ENCODE assay signal across 1 cellular context in genomic region chr12:54262403-54262925, GRCh38.
TF ChIP-seq lines count a peak whose summit lies in the region.

No MANE protein-coding gene starts in this region.

TF ChIP-seq in HEK293, 187 proteins besides CTCF, POLR2A, EP300 and RAD21 (continued from another document and continues in another):
- no peak for TF ChIP-seq ZNF26 (tag by site-specific recombination; IDR thresholded peaks at IDR 0.05)
- TF ChIP-seq ZNF324 (tag by site-specific recombination; IDR thresholded peaks at IDR 0.05): no peak
- no peak for TF ChIP-seq ZNF785 (tag by site-specific recombination; IDR thresholded peaks at IDR 0.05)
- TF ChIP-seq, protein P1, sequence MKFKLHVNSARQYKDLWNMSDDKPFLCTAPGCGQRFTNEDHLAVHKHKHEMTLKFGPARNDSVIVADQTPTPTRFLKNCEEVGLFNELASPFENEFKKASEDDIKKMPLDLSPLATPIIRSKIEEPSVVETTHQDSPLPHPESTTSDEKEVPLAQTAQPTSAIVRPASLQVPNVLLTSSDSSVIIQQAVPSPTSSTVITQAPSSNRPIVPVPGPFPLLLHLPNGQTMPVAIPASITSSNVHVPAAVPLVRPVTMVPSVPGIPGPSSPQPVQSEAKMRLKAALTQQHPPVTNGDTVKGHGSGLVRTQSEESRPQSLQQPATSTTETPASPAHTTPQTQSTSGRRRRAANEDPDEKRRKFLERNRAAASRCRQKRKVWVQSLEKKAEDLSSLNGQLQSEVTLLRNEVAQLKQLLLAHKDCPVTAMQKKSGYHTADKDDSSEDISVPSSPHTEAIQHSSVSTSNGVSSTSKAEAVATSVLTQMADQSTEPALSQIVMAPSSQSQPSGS (tag by site-specific recombination; IDR thresholded peaks at IDR 0.05; ENCODE audit: low read depth): peak; percentile 96
- no peak for TF ChIP-seq SCRT1 (tag by site-specific recombination; IDR thresholded peaks at IDR 0.05; ENCODE audit: borderline replicate concordance)
- 0 out of 2 replicates have a peak, but pooled peaks have one; percentile 30 for TF ChIP-seq KLF10 (tag by site-specific recombination; IDR thresholded peaks at IDR 0.05)
- TF ChIP-seq, protein P2, sequence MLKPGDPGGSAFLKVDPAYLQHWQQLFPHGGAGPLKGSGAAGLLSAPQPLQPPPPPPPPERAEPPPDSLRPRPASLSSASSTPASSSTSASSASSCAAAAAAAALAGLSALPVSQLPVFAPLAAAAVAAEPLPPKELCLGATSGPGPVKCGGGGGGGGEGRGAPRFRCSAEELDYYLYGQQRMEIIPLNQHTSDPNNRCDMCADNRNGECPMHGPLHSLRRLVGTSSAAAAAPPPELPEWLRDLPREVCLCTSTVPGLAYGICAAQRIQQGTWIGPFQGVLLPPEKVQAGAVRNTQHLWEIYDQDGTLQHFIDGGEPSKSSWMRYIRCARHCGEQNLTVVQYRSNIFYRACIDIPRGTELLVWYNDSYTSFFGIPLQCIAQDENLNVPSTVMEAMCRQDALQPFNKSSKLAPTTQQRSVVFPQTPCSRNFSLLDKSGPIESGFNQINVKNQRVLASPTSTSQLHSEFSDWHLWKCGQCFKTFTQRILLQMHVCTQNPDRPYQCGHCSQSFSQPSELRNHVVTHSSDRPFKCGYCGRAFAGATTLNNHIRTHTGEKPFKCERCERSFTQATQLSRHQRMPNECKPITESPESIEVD (tag by site-specific recombination; IDR thresholded peaks at IDR 0.05): peak; percentile 82
- TF ChIP-seq ZNF449 (tag by site-specific recombination; IDR thresholded peaks at IDR 0.05): no peak
- no peak for TF ChIP-seq YY1 (tag by site-specific recombination; IDR thresholded peaks at IDR 0.05)
- no peak; the same call in 1 of the 2 replicates for TF ChIP-seq ZNF561 (tag by site-specific recombination; IDR thresholded peaks at IDR 0.05; ENCODE audit: borderline replicate concordance)
- no peak for TF ChIP-seq ZNF555 (tag by site-specific recombination; conservative IDR thresholded peaks at IDR 0.05)
- no peak for TF ChIP-seq ZNF37A (tag by site-specific recombination; IDR thresholded peaks at IDR 0.05)
- no peak for TF ChIP-seq ZNF174 (tag by site-specific recombination; IDR thresholded peaks at IDR 0.05)
- no peak for TF ChIP-seq KLF1 (tag by site-specific recombination; IDR thresholded peaks at IDR 0.05)
- no peak; the same call in 1 of the 2 replicates for TF ChIP-seq ZNF335 (tag by site-specific recombination; conservative IDR thresholded peaks at IDR 0.05)
- no peak for TF ChIP-seq ZNF670 (tag by site-specific recombination; IDR thresholded peaks at IDR 0.05; ENCODE audit: low read depth)
- no peak for TF ChIP-seq ZNF600 (tag by site-specific recombination; IDR thresholded peaks at IDR 0.05)
- TF ChIP-seq ZNF623 (tag by site-specific recombination; IDR thresholded peaks at IDR 0.05): no peak
- TF ChIP-seq KLF7 (tag by site-specific recombination; IDR thresholded peaks at IDR 0.05; ENCODE audit: borderline replicate concordance): no peak
- no peak for TF ChIP-seq ZNF48 (tag by site-specific recombination; IDR thresholded peaks at IDR 0.05)
- TF ChIP-seq, protein P3, sequence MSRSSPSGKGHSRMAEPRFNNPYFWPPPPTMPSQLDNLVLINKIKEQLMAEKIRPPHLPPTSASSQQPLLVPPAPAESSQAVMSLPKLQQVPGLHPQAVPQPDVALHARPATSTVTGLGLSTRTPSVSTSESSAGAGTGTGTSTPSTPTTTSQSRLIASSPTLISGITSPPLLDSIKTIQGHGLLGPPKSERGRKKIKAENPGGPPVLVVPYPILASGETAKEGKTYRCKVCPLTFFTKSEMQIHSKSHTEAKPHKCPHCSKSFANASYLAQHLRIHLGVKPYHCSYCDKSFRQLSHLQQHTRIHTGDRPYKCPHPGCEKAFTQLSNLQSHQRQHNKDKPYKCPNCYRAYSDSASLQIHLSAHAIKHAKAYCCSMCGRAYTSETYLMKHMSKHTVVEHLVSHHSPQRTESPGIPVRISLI (tag by site-specific recombination; IDR thresholded peaks at IDR 0.05): no peak
- TF ChIP-seq ZSCAN30 (tag by site-specific recombination; IDR thresholded peaks at IDR 0.05): peak; percentile 79; the same call in 1 of the 2 replicates
- 0 out of 2 replicates have a peak, but pooled peaks have one; percentile 45 for TF ChIP-seq ZNF558 (tag by site-specific recombination; IDR thresholded peaks at IDR 0.05)
- peak; percentile 89 for TF ChIP-seq SP7 (tag by site-specific recombination; IDR thresholded peaks at IDR 0.05)
- TF ChIP-seq SETDB1 (IDR thresholded peaks at IDR 0.05; ENCODE audit: insufficient read length, low read length): no peak
- no peak for TF ChIP-seq ZNF274 (IDR thresholded peaks at IDR 0.05; ENCODE audit: low read length)
- TF ChIP-seq ZNF274 (tag by site-specific recombination; IDR thresholded peaks at IDR 0.05; ENCODE audit: borderline replicate concordance): no peak
- TF ChIP-seq, protein P4, sequence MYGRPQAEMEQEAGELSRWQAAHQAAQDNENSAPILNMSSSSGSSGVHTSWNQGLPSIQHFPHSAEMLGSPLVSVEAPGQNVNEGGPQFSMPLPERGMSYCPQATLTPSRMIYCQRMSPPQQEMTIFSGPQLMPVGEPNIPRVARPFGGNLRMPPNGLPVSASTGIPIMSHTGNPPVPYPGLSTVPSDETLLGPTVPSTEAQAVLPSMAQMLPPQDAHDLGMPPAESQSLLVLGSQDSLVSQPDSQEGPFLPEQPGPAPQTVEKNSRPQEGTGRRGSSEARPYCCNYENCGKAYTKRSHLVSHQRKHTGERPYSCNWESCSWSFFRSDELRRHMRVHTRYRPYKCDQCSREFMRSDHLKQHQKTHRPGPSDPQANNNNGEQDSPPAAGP (tag by site-specific recombination; IDR thresholded peaks at IDR 0.05): no peak
- TF ChIP-seq, protein P5, sequence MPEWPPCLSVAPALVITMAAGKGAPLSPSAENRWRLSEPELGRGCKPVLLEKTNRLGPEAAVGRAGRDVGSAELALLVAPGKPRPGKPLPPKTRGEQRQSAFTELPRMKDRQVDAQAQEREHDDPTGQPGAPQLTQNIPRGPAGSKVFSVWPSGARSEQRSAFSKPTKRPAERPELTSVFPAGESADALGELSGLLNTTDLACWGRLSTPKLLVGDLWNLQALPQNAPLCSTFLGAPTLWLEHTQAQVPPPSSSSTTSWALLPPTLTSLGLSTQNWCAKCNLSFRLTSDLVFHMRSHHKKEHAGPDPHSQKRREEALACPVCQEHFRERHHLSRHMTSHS (tag by site-specific recombination; IDR thresholded peaks at IDR 0.05): no peak
- no peak for TF ChIP-seq ZNF658 (tag by site-specific recombination; IDR thresholded peaks at IDR 0.05)
- no peak for TF ChIP-seq ZNF747 (tag by site-specific recombination; IDR thresholded peaks at IDR 0.05)
- no peak for TF ChIP-seq ZSCAN23 (tag by site-specific recombination; IDR thresholded peaks at IDR 0.05)
- TF ChIP-seq ZNF580 (tag by site-specific recombination; IDR thresholded peaks at IDR 0.05): peak; percentile 76; the same call in 1 of the 2 replicates
- no peak for TF ChIP-seq ZNF354C (tag by site-specific recombination; IDR thresholded peaks at IDR 0.05; ENCODE audit: borderline replicate concordance, low read depth)
- TF ChIP-seq MYNN (tag by site-specific recombination; IDR thresholded peaks at IDR 0.05; ENCODE audit: borderline replicate concordance): no peak
- TF ChIP-seq ZBTB48 (tag by site-specific recombination; IDR thresholded peaks at IDR 0.05): no peak
- no peak for TF ChIP-seq HOXC10 (CRISPR knock-in tag; IDR thresholded peaks at IDR 0.05)
- TF ChIP-seq IKZF3 (tag by site-specific recombination; IDR thresholded peaks at IDR 0.05): peak; percentile 76
- no peak for TF ChIP-seq ZNF391 (tag by site-specific recombination; IDR thresholded peaks at IDR 0.05; ENCODE audit: borderline replicate concordance, low read depth)
- no peak for TF ChIP-seq ZNF560 (tag by site-specific recombination; IDR thresholded peaks at IDR 0.05; ENCODE audit: borderline replicate concordance)
- no peak for TF ChIP-seq ZBTB20 (tag by site-specific recombination; IDR thresholded peaks at IDR 0.05)
- TF ChIP-seq GFI1B (tag by site-specific recombination; IDR thresholded peaks at IDR 0.05): no peak
- peak; percentile 76; the same call in 1 of the 2 replicates for TF ChIP-seq ZNF10 (tag by site-specific recombination; IDR thresholded peaks at IDR 0.05)
- no peak for TF ChIP-seq ZNF112 (tag by site-specific recombination; IDR thresholded peaks at IDR 0.05)
- TF ChIP-seq, protein P6, sequence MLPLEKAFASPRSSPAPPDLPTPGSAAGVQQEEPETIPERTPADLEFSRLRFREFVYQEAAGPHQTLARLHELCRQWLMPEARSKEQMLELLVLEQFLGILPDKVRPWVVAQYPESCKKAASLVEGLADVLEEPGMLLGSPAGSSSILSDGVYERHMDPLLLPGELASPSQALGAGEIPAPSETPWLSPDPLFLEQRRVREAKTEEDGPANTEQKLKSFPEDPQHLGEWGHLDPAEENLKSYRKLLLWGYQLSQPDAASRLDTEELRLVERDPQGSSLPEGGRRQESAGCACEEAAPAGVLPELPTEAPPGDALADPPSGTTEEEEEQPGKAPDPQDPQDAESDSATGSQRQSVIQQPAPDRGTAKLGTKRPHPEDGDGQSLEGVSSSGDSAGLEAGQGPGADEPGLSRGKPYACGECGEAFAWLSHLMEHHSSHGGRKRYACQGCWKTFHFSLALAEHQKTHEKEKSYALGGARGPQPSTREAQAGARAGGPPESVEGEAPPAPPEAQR (tag by site-specific recombination; IDR thresholded peaks at IDR 0.05): no peak
- peak; percentile 95 for TF ChIP-seq ZEB2 (tag by site-specific recombination; IDR thresholded peaks at IDR 0.05)
- no peak for TF ChIP-seq HOXD13 (CRISPR knock-in tag; IDR thresholded peaks at IDR 0.05; ENCODE audit: borderline replicate concordance)
- TF ChIP-seq ZNF571 (tag by site-specific recombination; IDR thresholded peaks at IDR 0.05): no peak
- TF ChIP-seq ZNF701 (tag by site-specific recombination; IDR thresholded peaks at IDR 0.05): no peak
- no peak for TF ChIP-seq ZNF433 (tag by site-specific recombination; IDR thresholded peaks at IDR 0.05; ENCODE audit: low read depth)
- no peak for TF ChIP-seq ZNF501 (tag by site-specific recombination; IDR thresholded peaks at IDR 0.05)
- TF ChIP-seq ZNF549 (tag by site-specific recombination; IDR thresholded peaks at IDR 0.05): no peak
- TF ChIP-seq PRDM10 (tag by site-specific recombination; IDR thresholded peaks at IDR 0.05): 0 out of 2 replicates have a peak, but pooled peaks have one; percentile 20
- TF ChIP-seq ZNF664 (tag by site-specific recombination; IDR thresholded peaks at IDR 0.05): no peak
- no peak for TF ChIP-seq ZNF626 (tag by site-specific recombination; IDR thresholded peaks at IDR 0.05)
